ENCODE assay signal across 40 cellular contexts in the genomic region with DNA sequence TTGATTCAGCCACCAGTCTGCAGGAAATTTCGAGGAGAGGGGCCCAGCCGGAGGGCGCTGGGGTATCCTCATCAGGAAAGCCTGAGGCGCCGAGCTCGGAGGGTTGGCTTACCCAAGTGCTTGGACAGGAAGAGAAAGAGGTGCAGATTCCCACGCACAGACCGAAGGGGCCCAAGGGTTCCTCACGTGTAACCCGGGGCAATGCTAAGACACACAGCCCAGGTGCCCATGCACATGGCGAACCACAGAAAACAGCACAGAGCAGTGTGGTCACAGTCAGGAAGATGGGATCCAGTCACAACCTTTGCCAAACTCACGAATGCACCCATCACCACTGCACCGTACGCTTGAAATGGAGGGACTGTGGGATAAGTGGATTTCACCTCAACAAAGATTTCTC. TPM values are rescaled to one million over a fixed set of nuclear protein-coding genes. Genes with fewer than 3 reads are reported as not detected.
"Had no signal": no experiment of that assay in that cellular context is flagged by ENCODE, and none has a peak within 500 bp of the region (broad histone marks: within the 10 kb centered on the region; RNA-seq: fewer than 3 reads in every experiment).

No MANE protein-coding gene starts in this region.

- H3K27me3 Mint-ChIP-seq: activated B cell treated with CpG ODN at 0.5 μM for 24 hours; activated CD4-positive, alpha-beta T cell treated with anti-CD3 and anti-CD28 coated beads, Interleukin-2, amount 10 ng/mL, durations not matched to agents 24 days and 14 days; activated naive CD4-positive, alpha-beta T cell treated with anti-CD3 and anti-CD28 coated beads, Interleukin-2, amount 50 U/mL, for 24 hours had no signal

- H3K27me3 ChIP-seq: adrenal gland, ascending aorta, breast epithelium, cardiac muscle cell, esophagus muscularis mucosa, foreskin keratinocyte, gastrocnemius medialis, heart left ventricle had no signal

- H3K4me3 ChIP-seq: adrenal gland, ascending aorta, breast epithelium, cardiac muscle cell, coronary artery, dorsolateral prefrontal cortex, esophagus muscularis mucosa, gastrocnemius medialis, heart left ventricle had no signal

- H3K36me3 ChIP-seq: adrenal gland, ascending aorta, breast epithelium, cardiac muscle cell, gastrocnemius medialis, heart left ventricle had no signal

- H3K9me3 ChIP-seq: adrenal gland, ascending aorta, breast epithelium, esophagus muscularis mucosa, gastrocnemius medialis, heart left ventricle had no signal

- H3K9me3 Mint-ChIP-seq: activated B cell treated with CpG ODN at 0.5 μM for 24 hours; activated CD4-positive, alpha-beta memory T cell treated with anti-CD3 and anti-CD28 coated beads for 36 hours; activated CD4-positive, alpha-beta T cell treated with anti-CD3 and anti-CD28 coated beads, Interleukin-2, amount 10 ng/mL, durations not matched to agents 24 days and 14 days; activated naive CD4-positive, alpha-beta T cell treated with anti-CD3 and anti-CD28 coated beads for 36 hours; activated naive CD4-positive, alpha-beta T cell treated with anti-CD3 and anti-CD28 coated beads, Interleukin-2, amount 50 U/mL, for 24 hours; activated naive CD8-positive, alpha-beta T cell treated with anti-CD3 and anti-CD28 coated beads for 36 hours; activated naive CD8-positive, alpha-beta T cell treated with anti-CD3 and anti-CD28 coated beads, Interleukin-2, amount 50 U/mL, for 24 hours; activated T-helper 1 cell treated with anti-CD3 and anti-CD28 coated beads, Interleukin-12 subunit alpha, Interleukin-12 subunit beta, Interleukin-2, Interleukin-4 antibody, amounts not matched to agents 30 ng/mL and 10 ng/mL and 1 ng/mL, durations not matched to agents 14 hours and 24 hours and 36 hours; activated T-helper 2 cell treated with anti-CD3 and anti-CD28 coated beads, Interferon-gamma antibody, Interleukin-2, Interleukin-4, amounts not matched to agents 10 μg/mL and 5 μg/mL and 100 μg/mL, durations not matched to agents 14 hours and 24 hours and 36 hours; central memory CD8-positive, alpha-beta T cell; dendritic cell treated with granulocyte-macrophage colony-stimulating factor and Interleukin-4, amounts not matched to agents 40 ng/mL and 50 ng/mL, for 4 days; T-helper 2 cell treated with Interferon-gamma antibody and Interleukin-4, amounts not matched to agents 5 μg/mL and 100 μg/mL, for 36 hours had no signal

- H3K4me1 ChIP-seq: adrenal gland, ascending aorta, breast epithelium, esophagus muscularis mucosa, foreskin keratinocyte had no signal

- ATAC-seq: activated CD4-positive, alpha-beta T cell treated with anti-CD3 and anti-CD28 coated beads for 36 hours; activated CD8-positive, alpha-beta memory T cell treated with anti-CD3 and anti-CD28 coated beads, Interleukin-2, amount 10 ng/mL, durations not matched to agents 7 days and 5 days; activated CD8-positive, alpha-beta T cell treated with anti-CD3 and anti-CD28 coated beads, Interleukin-2, amount 10 ng/mL, durations not matched to agents 7 days and 5 days; activated naive CD8-positive, alpha-beta T cell treated with anti-CD3 and anti-CD28 coated beads, Interleukin-2, amount 50 U/mL, for 24 hours; foreskin keratinocyte; gastrocnemius medialis; T-helper 17 cell had no signal

- DNase-seq: activated B cell treated with CpG ODN at 0.5 μM for 24 hours; activated CD4-positive, alpha-beta memory T cell treated with anti-CD3 and anti-CD28 coated beads for 36 hours; activated CD4-positive, alpha-beta T cell treated with anti-CD3 and anti-CD28 coated beads for 36 hours; activated CD4-positive, alpha-beta T cell treated with anti-CD3 and anti-CD28 coated beads, Interleukin-2, amount 10 ng/mL, durations not matched to agents 24 days and 14 days; activated CD4-positive, CD25-positive, alpha-beta regulatory T cell treated with anti-CD3 and anti-CD28 coated beads, Interleukin-2, amount 50 U/mL, for 72 hours; activated CD8-positive, alpha-beta memory T cell treated with anti-CD3 and anti-CD28 coated beads, Interleukin-2, amount 10 ng/mL, durations not matched to agents 7 days and 5 days; activated CD8-positive, alpha-beta memory T cell treated with anti-CD3 and anti-CD28 coated beads, Interleukin-2, amount 50 U/mL, for 4 hours; activated CD8-positive, alpha-beta T cell treated with anti-CD3 and anti-CD28 coated beads, Interleukin-2, amount 10 ng/mL, durations not matched to agents 7 days and 5 days; activated effector memory CD4-positive, alpha-beta T cell treated with anti-CD3 and anti-CD28 coated beads, Interleukin-2, amount 50 U/mL, for 16 hours; activated naive CD4-positive, alpha-beta T cell treated with anti-CD3 and anti-CD28 coated beads for 36 hours; activated naive CD8-positive, alpha-beta T cell treated with anti-CD3 and anti-CD28 coated beads for 36 hours; activated naive CD8-positive, alpha-beta T cell treated with anti-CD3 and anti-CD28 coated beads, Interleukin-2, amount 50 U/mL, for 24 hours; activated T-cell treated with anti-CD3 and anti-CD28 coated beads, Interleukin-2, amount 50 U/mL, for 1 hour; activated T-cell treated with anti-CD3 and anti-CD28 coated beads, Interleukin-2, amount 50 U/mL, for 48 hours; adrenal gland; amygdala; dorsolateral prefrontal cortex; effector memory CD4-positive, alpha-beta T cell; erythroblast; foreskin keratinocyte; gastrocnemius medialis; glutamatergic neuron; heart left ventricle; T-helper 1 cell; T-helper 17 cell; T1000; WERI-Rb-1 had no signal

- H3K4me3 Mint-ChIP-seq: activated B cell treated with CpG ODN at 0.5 μM for 24 hours; activated CD4-positive, alpha-beta memory T cell treated with anti-CD3 and anti-CD28 coated beads for 36 hours; activated CD4-positive, alpha-beta T cell treated with anti-CD3 and anti-CD28 coated beads for 36 hours; activated CD4-positive, alpha-beta T cell treated with anti-CD3 and anti-CD28 coated beads, Interleukin-2, amount 10 ng/mL, durations not matched to agents 24 days and 14 days; activated CD8-positive, alpha-beta memory T cell treated with anti-CD3 and anti-CD28 coated beads, Interleukin-2, amount 10 ng/mL, durations not matched to agents 7 days and 5 days; activated CD8-positive, alpha-beta T cell treated with anti-CD3 and anti-CD28 coated beads, Interleukin-2, amount 10 ng/mL, durations not matched to agents 7 days and 5 days; activated naive CD4-positive, alpha-beta T cell treated with anti-CD3 and anti-CD28 coated beads for 36 hours; activated naive CD4-positive, alpha-beta T cell treated with anti-CD3 and anti-CD28 coated beads, Interleukin-2, amount 50 U/mL, for 24 hours; activated naive CD8-positive, alpha-beta T cell treated with anti-CD3 and anti-CD28 coated beads for 36 hours; activated naive CD8-positive, alpha-beta T cell treated with anti-CD3 and anti-CD28 coated beads, Interleukin-2, amount 50 U/mL, for 24 hours; activated T-helper 1 cell treated with anti-CD3 and anti-CD28 coated beads, Interleukin-12 subunit alpha, Interleukin-12 subunit beta, Interleukin-2, Interleukin-4 antibody, amounts not matched to agents 30 ng/mL and 10 ng/mL and 1 ng/mL, durations not matched to agents 14 hours and 24 hours and 36 hours; brain; central memory CD8-positive, alpha-beta T cell; dendritic cell treated with granulocyte-macrophage colony-stimulating factor and Interleukin-4, amounts not matched to agents 40 ng/mL and 50 ng/mL, for 4 days; T-helper 17 cell; T-helper 2 cell treated with Interferon-gamma antibody and Interleukin-4, amounts not matched to agents 5 μg/mL and 100 μg/mL, for 36 hours had no signal

- H3K4me1 Mint-ChIP-seq: activated B cell treated with CpG ODN at 0.5 μM for 24 hours; activated CD4-positive, alpha-beta T cell treated with anti-CD3 and anti-CD28 coated beads for 36 hours; activated CD4-positive, alpha-beta T cell treated with anti-CD3 and anti-CD28 coated beads, Interleukin-2, amount 10 ng/mL, durations not matched to agents 24 days and 14 days; activated CD8-positive, alpha-beta memory T cell treated with anti-CD3 and anti-CD28 coated beads, Interleukin-2, amount 10 ng/mL, durations not matched to agents 7 days and 5 days; activated naive CD8-positive, alpha-beta T cell treated with anti-CD3 and anti-CD28 coated beads, Interleukin-2, amount 50 U/mL, for 24 hours; brain had no signal

- H3K27ac ChIP-seq: adrenal gland, ascending aorta, breast epithelium, cardiac muscle cell, coronary artery, dorsolateral prefrontal cortex, esophagus muscularis mucosa, foreskin keratinocyte, gastrocnemius medialis, heart left ventricle, WERI-Rb-1 had no signal

- H3K27ac Mint-ChIP-seq: activated B cell treated with CpG ODN at 0.5 μM for 24 hours; activated CD4-positive, alpha-beta memory T cell treated with anti-CD3 and anti-CD28 coated beads for 36 hours; activated CD4-positive, alpha-beta T cell treated with anti-CD3 and anti-CD28 coated beads for 36 hours; activated CD4-positive, alpha-beta T cell treated with anti-CD3 and anti-CD28 coated beads, Interleukin-2, amount 10 ng/mL, durations not matched to agents 24 days and 14 days; activated CD8-positive, alpha-beta memory T cell treated with anti-CD3 and anti-CD28 coated beads, Interleukin-2, amount 10 ng/mL, durations not matched to agents 7 days and 5 days; activated CD8-positive, alpha-beta T cell treated with anti-CD3 and anti-CD28 coated beads, Interleukin-2, amount 10 ng/mL, durations not matched to agents 7 days and 5 days; activated naive CD4-positive, alpha-beta T cell treated with anti-CD3 and anti-CD28 coated beads for 36 hours; activated naive CD4-positive, alpha-beta T cell treated with anti-CD3 and anti-CD28 coated beads, Interleukin-2, amount 50 U/mL, for 24 hours; activated naive CD8-positive, alpha-beta T cell treated with anti-CD3 and anti-CD28 coated beads for 36 hours; activated naive CD8-positive, alpha-beta T cell treated with anti-CD3 and anti-CD28 coated beads, Interleukin-2, amount 50 U/mL, for 24 hours; activated T-helper 1 cell treated with anti-CD3 and anti-CD28 coated beads, Interleukin-12 subunit alpha, Interleukin-12 subunit beta, Interleukin-2, Interleukin-4 antibody, amounts not matched to agents 30 ng/mL and 10 ng/mL and 1 ng/mL, durations not matched to agents 14 hours and 24 hours and 36 hours; activated T-helper 2 cell treated with anti-CD3 and anti-CD28 coated beads, Interferon-gamma antibody, Interleukin-2, Interleukin-4, amounts not matched to agents 10 μg/mL and 5 μg/mL and 100 μg/mL, durations not matched to agents 14 hours and 24 hours and 36 hours; brain; dendritic cell treated with granulocyte-macrophage colony-stimulating factor and Interleukin-4, amounts not matched to agents 40 ng/mL and 50 ng/mL, for 4 days; T-helper 17 cell; T-helper 2 cell treated with Interferon-gamma antibody and Interleukin-4, amounts not matched to agents 5 μg/mL and 100 μg/mL, for 36 hours had no signal

RNA-seq across cellular contexts. Expression of gene GRTP1, which starts 30.9 kb away (rescaled TPM):
- total RNA-seq: activated B cell treated with CpG ODN at 0.5 μM for 24 hours; activated CD4-positive, alpha-beta T cell treated with anti-CD3 and anti-CD28 coated beads, Interleukin-2, amount 10 ng/mL, durations not matched to agents 24 days and 14 days; activated CD8-positive, alpha-beta memory T cell treated with anti-CD3 and anti-CD28 coated beads for 36 hours; activated CD8-positive, alpha-beta memory T cell treated with anti-CD3 and anti-CD28 coated beads, Interleukin-2, amount 10 ng/mL, durations not matched to agents 7 days and 5 days; activated CD8-positive, alpha-beta T cell treated with anti-CD3 and anti-CD28 coated beads, Interleukin-2, amount 10 ng/mL, durations not matched to agents 7 days and 5 days; activated naive CD8-positive, alpha-beta T cell treated with anti-CD3 and anti-CD28 coated beads for 36 hours; activated T-helper 1 cell treated with anti-CD3 and anti-CD28 coated beads, Interleukin-12 subunit alpha, Interleukin-12 subunit beta, Interleukin-2, Interleukin-4 antibody, amounts not matched to agents 30 ng/mL and 10 ng/mL and 1 ng/mL, durations not matched to agents 14 hours and 24 hours and 36 hours; activated T-helper 2 cell treated with anti-CD3 and anti-CD28 coated beads, Interferon-gamma antibody, Interleukin-2, Interleukin-4, amounts not matched to agents 10 μg/mL and 5 μg/mL and 100 μg/mL, durations not matched to agents 14 hours and 24 hours and 36 hours had no signal
